Comparison of ENCODE assay signal across 9 cellular contexts in genomic region chr12:75784591-75784990, GRCh38.
DNase-seq lines count a peak whose midpoint lies in the region; ATAC-seq and TF ChIP-seq lines count a peak whose summit lies in the region.
"Had no signal": no experiment of that assay in that cellular context is flagged by ENCODE, and none has a peak within 500 bp of the region (broad histone marks: within the 10 kb centered on the region; RNA-seq: fewer than 3 reads in every experiment).

No MANE protein-coding gene starts in this region.

- TF ChIP-seq CTCF in DND-41 (IDR thresholded peaks at IDR 0.05; ENCODE audit: borderline replicate concordance, extremely low read depth, low read length, poor library complexity, severe bottlenecking) = peak; percentile 11
- TF ChIP-seq CTCF in ascending aorta (IDR thresholded peaks at IDR 0.05) = no peak

- no peaks in the 10 kb centered on the region for H3K27me3 ChIP-seq in DND-41 (ENCODE audit: insufficient read depth, low read length, poor library complexity)
- H3K27me3 ChIP-seq in ascending aorta = no peaks in the 10 kb centered on the region

- ATAC-seq in DND-41 (ENCODE audit: insufficient read depth, low read depth) (peak; percentile 98), GM19467 (IDR thresholded peaks at IDR 0.05; ENCODE audit: unreplicated experiment) (no peak), GM21515 (IDR thresholded peaks at IDR 0.05; ENCODE audit: unreplicated experiment) (no peak)
- no peak for ATAC-seq in stimulated activated memory B cell treated with anti-CD40 and anti-IgM and Interleukin-4, amounts not matched to agents 10 μg/mL and 1 μg/mL and 100 μg/mL, for 72 hours

- intact Hi-C loops in ascending aorta (cut with DNase I) = no loop called here
- intact Hi-C loops in activated naive CD4-positive, alpha-beta T cell treated with anti-CD3 and anti-CD28 coated beads for 36 hours (cut with micrococcal nuclease) = no loop called here

- H3K27ac ChIP-seq in DND-41 (ENCODE audit: low read length) = peak overlapping the region; percentile 92
- H3K27ac ChIP-seq in ascending aorta = peak overlapping the region; percentile 80 to 83
- H3K27ac ChIP-seq: neural progenitor cell had no signal

- peaks cover 5% of the 10 kb centered on the region for H3K4me1 Mint-ChIP-seq in activated naive CD4-positive, alpha-beta T cell treated with anti-CD3 and anti-CD28 coated beads for 36 hours (ENCODE audit: low read depth)
- no peaks in the 10 kb centered on the region for H3K4me1 Mint-ChIP-seq in stimulated activated memory B cell treated with anti-CD40 and anti-IgM and Interleukin-4, amounts not matched to agents 10 μg/mL and 1 μg/mL and 100 μg/mL, for 72 hours

- H3K27me3 Mint-ChIP-seq in activated naive CD4-positive, alpha-beta T cell treated with anti-CD3 and anti-CD28 coated beads for 36 hours (ENCODE audit: low read depth) = peaks cover 5% of the 10 kb centered on the region
- peaks cover 11% of the 10 kb centered on the region for H3K27me3 Mint-ChIP-seq in stimulated activated memory B cell treated with anti-CD40 and anti-IgM and Interleukin-4, amounts not matched to agents 10 μg/mL and 1 μg/mL and 100 μg/mL, for 72 hours

- DNase-seq in DND-41 (peak; percentile 94), NCI-H1694 treated with DMSO at 0.1 percent for 48 hours (lab: John Stamatoyannopoulos, UW) (peak; percentile 26), ascending aorta (ENCODE audit: low spot score in 2 of 2) (no peak), medulla oblongata (ENCODE audit: extremely low spot score) (peak; percentile 14)
- no peak for DNase-seq in activated naive CD4-positive, alpha-beta T cell treated with anti-CD3 and anti-CD28 coated beads for 36 hours

- no peaks in the 10 kb centered on the region for H3K9me3 Mint-ChIP-seq in activated naive CD4-positive, alpha-beta T cell treated with anti-CD3 and anti-CD28 coated beads for 36 hours
- H3K9me3 Mint-ChIP-seq in stimulated activated memory B cell treated with anti-CD40 and anti-IgM and Interleukin-4, amounts not matched to agents 10 μg/mL and 1 μg/mL and 100 μg/mL, for 72 hours = no peaks in the 10 kb centered on the region

- H4K20me1 ChIP-seq in DND-41 (ENCODE audit: insufficient read depth, low read length) = no peaks in the 10 kb centered on the region

- no peaks in the 10 kb centered on the region for H3K36me3 ChIP-seq in DND-41 (ENCODE audit: insufficient read depth, low read length)
- no peaks in the 10 kb centered on the region for H3K36me3 ChIP-seq in ascending aorta
- H3K36me3 ChIP-seq: neural progenitor cell had no signal

- H3K79me2 ChIP-seq in DND-41 (ENCODE audit: insufficient read depth, low read length) = no peaks in the 10 kb centered on the region

- H3K4me3 ChIP-seq in DND-41 (ENCODE audit: low read depth in 1 of 2, low read length in 2 of 2) (peak overlapping the region in 1 of 2 experiments; percentile 48; a peak in 2 of 4 replicates), ascending aorta (no peak overlapping the region)
- H3K4me3 ChIP-seq: neural progenitor cell had no signal

- H3K4me3 Mint-ChIP-seq in activated naive CD4-positive, alpha-beta T cell treated with anti-CD3 and anti-CD28 coated beads for 36 hours = no peak overlapping the region
- H3K4me3 Mint-ChIP-seq in stimulated activated memory B cell treated with anti-CD40 and anti-IgM and Interleukin-4, amounts not matched to agents 10 μg/mL and 1 μg/mL and 100 μg/mL, for 72 hours = no peak overlapping the region
- H3K4me3 Mint-ChIP-seq: neural progenitor cell had no signal

- no peaks in the 10 kb centered on the region for H3K9me3 ChIP-seq in DND-41 (ENCODE audit: insufficient read depth, low read length, severe bottlenecking)
- H3K9me3 ChIP-seq in ascending aorta = no peaks in the 10 kb centered on the region

- H3K36me3 Mint-ChIP-seq in activated naive CD4-positive, alpha-beta T cell treated with anti-CD3 and anti-CD28 coated beads for 36 hours (ENCODE audit: low read depth) = no peaks in the 10 kb centered on the region
- H3K36me3 Mint-ChIP-seq in stimulated activated memory B cell treated with anti-CD40 and anti-IgM and Interleukin-4, amounts not matched to agents 10 μg/mL and 1 μg/mL and 100 μg/mL, for 72 hours = no peaks in the 10 kb centered on the region

- H3K27ac Mint-ChIP-seq in activated naive CD4-positive, alpha-beta T cell treated with anti-CD3 and anti-CD28 coated beads for 36 hours = no peak overlapping the region
- no peak overlapping the region for H3K27ac Mint-ChIP-seq in stimulated activated memory B cell treated with anti-CD40 and anti-IgM and Interleukin-4, amounts not matched to agents 10 μg/mL and 1 μg/mL and 100 μg/mL, for 72 hours
- H3K27ac Mint-ChIP-seq: neural progenitor cell had no signal

- peak overlapping the region; percentile 76 for H2AFZ ChIP-seq in DND-41 (ENCODE audit: low read depth, low read length)
- H2AFZ ChIP-seq: neural progenitor cell had no signal

- peak overlapping the region; percentile 51 for H3K9ac ChIP-seq in DND-41 (ENCODE audit: low read depth, low read length)
- H3K9ac ChIP-seq: neural progenitor cell had no signal

- peak overlapping the region; percentile 61 for H3K4me2 ChIP-seq in DND-41 (ENCODE audit: insufficient read depth, low read length)
- H3K4me2 ChIP-seq: neural progenitor cell had no signal

- H3K4me1 ChIP-seq in DND-41 (ENCODE audit: insufficient read depth, low read length) (peaks cover 32% of the 10 kb centered on the region), ascending aorta (peaks cover 8 to 44% of the 10 kb centered on the region in 2 donors)

- CTCF ChIA-PET in activated naive CD4-positive, alpha-beta T cell treated with anti-CD3 and anti-CD28 coated beads for 36 hours (lab: Charles Lee) = interaction anchor here (1.2 kb wide), 1 partner anchor 98 kb away, joined by 3 read pairs; no protein-coding TSS in a partner anchor

Comparison
In these comparisons a context has a peak if more than half of its experiments do, and no peak if none do; other contexts are left out.
1. DNase-seq: peak in DND-41 (single experiment), NCI-H1694 treated with DMSO at 0.1 percent for 48 hours (single experiment) and medulla oblongata (single experiment); none in ascending aorta (0 of 2) and activated naive CD4-positive, alpha-beta T cell treated with anti-CD3 and anti-CD28 coated beads for 36 hours (single experiment).